8 cellular contexts compared by ENCODE assay signal in genomic region chr3:132721479-132722164, GRCh38. TPM values are rescaled to one million over a fixed set of nuclear protein-coding genes. Genes with fewer than 3 reads are reported as not detected.
DNase-seq lines count a peak whose midpoint lies in the region; ATAC-seq and TF ChIP-seq lines count a peak whose summit lies in the region.

No MANE protein-coding gene starts in this region.

- TF ChIP-seq EP300 in sigmoid colon (IDR thresholded peaks at IDR 0.05): no peak

- ATAC-seq in HG03342 (IDR thresholded peaks at IDR 0.05; ENCODE audit: unreplicated experiment) (peak; percentile 16), GM21717 (IDR thresholded peaks at IDR 0.05; ENCODE audit: unreplicated experiment) (no peak)

- H3K27ac Mint-ChIP-seq in brain: peak overlapping the region; percentile 80 to 95 (median 91)

- WGBS in sigmoid colon, 2 donors: 1 to 6% methylated on average over 47 of the region's 47 CpGs

- H3K9me3 Mint-ChIP-seq in brain: no peaks in the 10 kb centered on the region

- H3K4me1 Mint-ChIP-seq in brain: peaks cover 57% of the 10 kb centered on the region

- peaks cover 21% of the 10 kb centered on the region for H3K36me3 Mint-ChIP-seq in brain

- H3K9me3 ChIP-seq in Peyer's patch (no peaks in the 10 kb centered on the region), iPS-18c (ENCODE audit: control insufficient read depth, insufficient read depth, low read length) (no peaks in the 10 kb centered on the region), sigmoid colon (no peaks in the 10 kb centered on the region)

- no peak for TF ChIP-seq POLR2A in Peyer's patch (IDR thresholded peaks at IDR 0.05)
- TF ChIP-seq POLR2A in sigmoid colon (IDR thresholded peaks at IDR 0.05): no peak

- no peaks in the 10 kb centered on the region for H3K27me3 ChIP-seq in Peyer's patch
- no peaks in the 10 kb centered on the region for H3K27me3 ChIP-seq in sigmoid colon

- intact Hi-C loops in sigmoid colon (cut with DNase I): loop anchor here (5.0 to 10.0 kb wide), 5 partner anchors 851 to 1766 kb away; partner anchors contain the start of genes ANAPC13, CDV3, CEP63 and SRPRB

- H3K27ac ChIP-seq in Peyer's patch: peak overlapping the region; percentile 88 to 100 (median 94)
- peak overlapping the region; percentile 97 to 99 (median 98) for H3K27ac ChIP-seq in sigmoid colon

- peak overlapping the region; percentile 92 to 99 (median 96) for H3K4me3 Mint-ChIP-seq in brain

- DNase-seq in stimulated activated naive CD4-positive, alpha-beta T cell (lab: John Stamatoyannopoulos, UW): peak in 4 of 6 experiments; percentile 16 to 83 (median 54)
- no peak for DNase-seq in stimulated activated naive CD4-positive, alpha-beta T cell treated with Interleukin-2 at 50 U/mL for 16 hours (lab: John Stamatoyannopoulos, UW)
- DNase-seq in Peyer's patch (peak in 2 of 3 donors; percentile 50 to 76), sigmoid colon (peak; percentile 85)

- peak in 3 of 6 experiments; percentile 48 to 61 (median 53) for TF ChIP-seq CTCF in Peyer's patch (IDR thresholded peaks at IDR 0.05)
- TF ChIP-seq CTCF in brain (conservative IDR thresholded peaks at IDR 0.05): peak in 1 of 2 experiments; percentile 57
- TF ChIP-seq CTCF in sigmoid colon (IDR thresholded peaks at IDR 0.05): peak in 2 of 4 experiments; percentile 42 to 63

- H3K27me3 Mint-ChIP-seq in brain: peaks cover 6% of the 10 kb centered on the region

- H3K36me3 ChIP-seq in Peyer's patch (peaks cover 0 to 8% (median 0%) of the 10 kb centered on the region in 3 donors), sigmoid colon (peaks cover 0 to 20% (median under 1%) of the 10 kb centered on the region in 4 donors)

- H3K4me3 ChIP-seq in Peyer's patch (peak overlapping the region; percentile 81 to 100 (median 86)), iPS-18c (ENCODE audit: insufficient read depth, low read depth, low read length) (peak overlapping the region; percentile 90), sigmoid colon (peak overlapping the region; percentile 64 to 99 (median 89))

- H3K4me1 ChIP-seq in Peyer's patch (peaks cover 0 to 18% (median 7%) of the 10 kb centered on the region in 4 donors), sigmoid colon (peaks cover 0 to 38% (median 31%) of the 10 kb centered on the region in 4 donors)

RNA-seq across cellular contexts. Expression of gene NPHP3, which starts 0.6 kb away (rescaled TPM):
- total RNA-seq in Peyer's patch (10 to 100 TPM; 20.5 to 67.6 (median 45.4) TPM), sigmoid colon (10 to 100 TPM; 38.0 to 76.2 (median 42.8) TPM)
- polyA plus RNA-seq in brain (ENCODE audit: insufficient read depth, low read depth, low replicate concordance) (1.2 TPM), sigmoid colon (1 to 10 TPM; 4.2 to 5.1 (median 4.4) TPM)
